In genomic region chr7:27593226-27593625, GRCh38 we compare ENCODE assay signal across 26 cellular contexts.
"Had no signal": no experiment of that assay in that cellular context is flagged by ENCODE, and none has a peak within 500 bp of the region (broad histone marks: within the 10 kb centered on the region; RNA-seq: fewer than 3 reads in every experiment).

No MANE protein-coding gene starts in this region.

- H3K4me3 ChIP-seq: esophagus squamous epithelium, hepatocyte, left ventricle myocardium inferior, pancreas, psoas muscle, right atrium auricular region, tibial artery had no signal

- H3K4me1 Mint-ChIP-seq: activated CD4-positive, alpha-beta T cell treated with anti-CD3 and anti-CD28 coated beads, Interleukin-2, amount 10 ng/mL, durations not matched to agents 7 days and 5 days; activated T-helper 17 cell treated with anti-CD3 and anti-CD28 coated beads, Interleukin-2, amount 50 U/mL, for 72 hours; brain; nephron; T-cell had no signal

- ATAC-seq: activated CD8-positive, alpha-beta T cell treated with anti-CD3 and anti-CD28 coated beads, Interleukin-2, amount 10 ng/mL, durations not matched to agents 7 days and 5 days; activated naive CD4-positive, alpha-beta T cell treated with anti-CD3 and anti-CD28 coated beads, Interleukin-2, amount 50 U/mL, for 72 hours; activated T-helper 17 cell treated with anti-CD3 and anti-CD28 coated beads, Interleukin-2, amount 50 U/mL, for 72 hours; effector memory CD8-positive, alpha-beta T cell; foreskin keratinocyte; pancreas; psoas muscle; stimulated activated naive CD8-positive, alpha-beta T cell treated with anti-CD3 and anti-CD28 coated beads, Interleukin-15, Interleukin-2, amounts not matched to agents 100 U/mL and 50 U/mL, for 24 hours; T-cell had no signal

- H2AFZ ChIP-seq: hepatocyte had no signal

- H3K27ac Mint-ChIP-seq: activated CD4-positive, alpha-beta T cell treated with anti-CD3 and anti-CD28 coated beads, Interleukin-2, amount 10 ng/mL, durations not matched to agents 7 days and 5 days; activated CD8-positive, alpha-beta T cell treated with anti-CD3 and anti-CD28 coated beads, Interleukin-2, amount 10 ng/mL, durations not matched to agents 7 days and 5 days; activated naive CD4-positive, alpha-beta T cell treated with anti-CD3 and anti-CD28 coated beads, Interleukin-2, amount 50 U/mL, for 72 hours; activated T-helper 17 cell treated with anti-CD3 and anti-CD28 coated beads, Interleukin-2, amount 50 U/mL, for 72 hours; brain; effector memory CD8-positive, alpha-beta T cell; immature natural killer cell; nephron; T-cell had no signal

- H3K4me2 ChIP-seq: hepatocyte had no signal

- FAIRE-seq: pancreas had no signal

- H3K9me3 ChIP-seq: esophagus squamous epithelium, left ventricle myocardium inferior, neutrophil, pancreas, psoas muscle, right atrium auricular region, tibial artery had no signal

- H3K9me3 Mint-ChIP-seq: activated CD4-positive, alpha-beta T cell treated with anti-CD3 and anti-CD28 coated beads, Interleukin-2, amount 10 ng/mL, durations not matched to agents 7 days and 5 days; activated naive CD4-positive, alpha-beta T cell treated with anti-CD3 and anti-CD28 coated beads, Interleukin-2, amount 50 U/mL, for 72 hours; activated T-helper 17 cell treated with anti-CD3 and anti-CD28 coated beads, Interleukin-2, amount 50 U/mL, for 72 hours; brain; effector memory CD8-positive, alpha-beta T cell; immature natural killer cell; nephron; T-cell had no signal

- DNase-seq: activated CD4-positive, alpha-beta T cell treated with anti-CD3 and anti-CD28 coated beads, Interleukin-2, amount 10 ng/mL, durations not matched to agents 7 days and 5 days; activated CD4-positive, CD25-positive, alpha-beta regulatory T cell treated with anti-CD3 and anti-CD28 coated beads, Interleukin-2, amount 50 U/mL, for 72 hours; activated CD8-positive, alpha-beta T cell treated with anti-CD3 and anti-CD28 coated beads, Interleukin-2, amount 10 ng/mL, durations not matched to agents 7 days and 5 days; aorta; caudate nucleus; effector memory CD8-positive, alpha-beta T cell; esophagus squamous epithelium; foreskin keratinocyte; immature natural killer cell; left ventricle myocardium inferior; pancreas; psoas muscle; stimulated activated CD4-positive, alpha-beta T cell treated with anti-CD3 and anti-CD28 coated beads, Interleukin-12 subunit alpha, Interleukin-12 subunit beta, amount 100 ng/mL, for 4 hours; stimulated activated CD4-positive, alpha-beta T cell treated with anti-CD3 and anti-CD28 coated beads, Interleukin-4, amount 100 ng/mL, for 4 hours; stimulated activated naive CD8-positive, alpha-beta T cell treated with anti-CD3 and anti-CD28 coated beads, Interleukin-15, Interleukin-2, amounts not matched to agents 100 U/mL and 50 U/mL, for 24 hours; substantia nigra; T-cell; tibial artery; WERI-Rb-1 had no signal

- H3K27me3 ChIP-seq: esophagus squamous epithelium, foreskin keratinocyte, hepatocyte, neutrophil, pancreas, right atrium auricular region, tibial artery had no signal

- H3K27me3 Mint-ChIP-seq: activated CD4-positive, alpha-beta T cell treated with anti-CD3 and anti-CD28 coated beads, Interleukin-2, amount 10 ng/mL, durations not matched to agents 7 days and 5 days; activated T-helper 17 cell treated with anti-CD3 and anti-CD28 coated beads, Interleukin-2, amount 50 U/mL, for 72 hours; brain; effector memory CD8-positive, alpha-beta T cell; T-cell had no signal

- H3K36me3 ChIP-seq: esophagus squamous epithelium, left ventricle myocardium inferior, neutrophil, pancreas, right atrium auricular region, WERI-Rb-1 had no signal

- H3K4me3 Mint-ChIP-seq: activated CD4-positive, alpha-beta T cell treated with anti-CD3 and anti-CD28 coated beads, Interleukin-2, amount 10 ng/mL, durations not matched to agents 7 days and 5 days; activated CD8-positive, alpha-beta T cell treated with anti-CD3 and anti-CD28 coated beads, Interleukin-2, amount 10 ng/mL, durations not matched to agents 7 days and 5 days; activated T-helper 17 cell treated with anti-CD3 and anti-CD28 coated beads, Interleukin-2, amount 50 U/mL, for 72 hours; brain; effector memory CD8-positive, alpha-beta T cell; immature natural killer cell; nephron; T-cell had no signal

- H3K27ac ChIP-seq: esophagus squamous epithelium, foreskin keratinocyte, hepatocyte, left ventricle myocardium inferior, neutrophil, pancreas, psoas muscle, right atrium auricular region, tibial artery, WERI-Rb-1 had no signal

- H3K4me1 ChIP-seq: esophagus squamous epithelium, left ventricle myocardium inferior, pancreas, psoas muscle, right atrium auricular region, tibial artery had no signal
